Comparison of ENCODE assay signal across 8 cellular contexts in genomic region chr7:69910150-69910549, GRCh38.
"Had no signal": no experiment of that assay in that cellular context is flagged by ENCODE, and none has a peak within 500 bp of the region (broad histone marks: within the 10 kb centered on the region; RNA-seq: fewer than 3 reads in every experiment).

No MANE protein-coding gene starts in this region.

- H3K27ac ChIP-seq: HL-60 had no signal

- H3K4me2 ChIP-seq: GM23338 had no signal

- FAIRE-seq: H1, H54, HepG2 had no signal

- H3K27me3 Mint-ChIP-seq: IgD-negative memory B cell had no signal

- H3K27ac Mint-ChIP-seq: GM23338, H9, IgD-negative memory B cell had no signal

- H2AFZ ChIP-seq: GM23338 had no signal

- H3K4me3 ChIP-seq: GM23338 had no signal

- H3K4me3 Mint-ChIP-seq: GM23338, H9 had no signal

- DNase-seq: H9, HCEC 1CT had no signal
